Comparison of ENCODE assay signal across 10 cellular contexts in the genomic region with DNA sequence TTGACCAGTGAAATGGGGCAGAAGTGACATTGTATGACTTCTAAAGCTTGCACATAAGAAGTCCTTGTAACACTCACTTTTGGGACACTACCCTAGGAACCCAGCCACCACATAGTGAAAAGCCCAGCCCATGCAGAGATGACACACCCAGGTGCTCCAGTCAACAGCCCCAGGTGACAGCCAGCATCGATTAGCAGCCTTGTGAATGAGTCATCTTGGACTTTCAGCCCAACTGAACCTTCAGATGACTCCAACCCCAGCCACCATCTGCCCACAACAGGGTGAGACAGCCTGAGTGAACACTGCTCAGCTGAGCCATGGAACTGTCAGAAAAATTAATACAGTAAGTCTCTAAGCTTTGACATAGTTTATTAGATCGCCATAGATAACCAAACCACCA.
DNase-seq lines count a peak whose midpoint lies in the region; ATAC-seq and TF ChIP-seq lines count a peak whose summit lies in the region.
"Had no signal": no experiment of that assay in that cellular context is flagged by ENCODE, and none has a peak within 500 bp of the region (broad histone marks: within the 10 kb centered on the region; RNA-seq: fewer than 3 reads in every experiment).

No MANE protein-coding gene starts in this region.

- H3K27me3 ChIP-seq in WERI-Rb-1 (ENCODE audit: insufficient read depth, low read depth, severe bottlenecking) (no peaks in the 10 kb centered on the region), HAP-1 (ENCODE audit: low read depth) (no peaks in the 10 kb centered on the region)

- H3K4me3 ChIP-seq in WERI-Rb-1 (ENCODE audit: low read depth, low read length) (no peak overlapping the region), HAP-1 (no peak overlapping the region)

- no peaks in the 10 kb centered on the region for H3K4me1 Mint-ChIP-seq in chondrocyte (ENCODE audit: low read depth)
- H3K4me1 Mint-ChIP-seq: naive thymus-derived CD4-positive, alpha-beta T cell had no signal

- H3K27me3 Mint-ChIP-seq in chondrocyte (ENCODE audit: low read depth) = peaks cover 15% of the 10 kb centered on the region

- no peak overlapping the region for H3K27ac ChIP-seq in epithelial cell of prostate
- H3K27ac ChIP-seq in WERI-Rb-1 = no peak overlapping the region

- peak; percentile 89 for ATAC-seq in GM18499 (IDR thresholded peaks at IDR 0.05; ENCODE audit: insufficient read depth, unreplicated experiment)
- peak; percentile 67 for ATAC-seq in GM19397 (IDR thresholded peaks at IDR 0.05; ENCODE audit: unreplicated experiment)
- ATAC-seq in HG03060 (IDR thresholded peaks at IDR 0.05; ENCODE audit: low read depth, unreplicated experiment) = peak; percentile 60
- ATAC-seq: naive thymus-derived CD4-positive, alpha-beta T cell had no signal

- H3K36me3 Mint-ChIP-seq in chondrocyte (ENCODE audit: low read depth) = no peaks in the 10 kb centered on the region
- H3K36me3 Mint-ChIP-seq: naive thymus-derived CD4-positive, alpha-beta T cell had no signal

- H3K9me3 ChIP-seq in WERI-Rb-1 (ENCODE audit: severe bottlenecking) (no peaks in the 10 kb centered on the region), HAP-1 (no peaks in the 10 kb centered on the region)

- H3K36me3 ChIP-seq in WERI-Rb-1 (no peaks in the 10 kb centered on the region), HAP-1 (replicated peaks) (no peaks in the 10 kb centered on the region)

- no peak overlapping the region for H3K4me3 Mint-ChIP-seq in chondrocyte (ENCODE audit: unreplicated experiment)
- H3K4me3 Mint-ChIP-seq: naive thymus-derived CD4-positive, alpha-beta T cell had no signal

- peak; percentile 55 for DNase-seq in epithelial cell of prostate (ENCODE audit: low read depth, low spot score)
- no peak for DNase-seq in WERI-Rb-1
- no peak for DNase-seq in stimulated activated naive CD4-positive, alpha-beta T cell (lab: John Stamatoyannopoulos, UW)
- no peak for DNase-seq in HAP-1 (ENCODE audit: low spot score in 2 of 2)
- DNase-seq in chondrocyte (ENCODE audit: low spot score) = no peak
- DNase-seq: activated CD4-positive, alpha-beta T cell treated with anti-CD3 and anti-CD28 coated beads, Interleukin-2, amount 50 U/mL, for 1 hour; naive thymus-derived CD4-positive, alpha-beta T cell had no signal

- H3K27ac Mint-ChIP-seq in chondrocyte (ENCODE audit: unreplicated experiment) = no peak overlapping the region
- H3K27ac Mint-ChIP-seq: naive thymus-derived CD4-positive, alpha-beta T cell had no signal

- in situ Hi-C loops in HAP-1 (cut with MboI; ENCODE audit: low sequenced_read_pairs) = no loop called here

- H3K9me3 Mint-ChIP-seq in chondrocyte (ENCODE audit: low read depth) = no peaks in the 10 kb centered on the region

- TF ChIP-seq CTCF in WERI-Rb-1 (IDR thresholded peaks at IDR 0.05; ENCODE audit: low read depth, low read length) (no peak), chondrocyte (IDR thresholded peaks at IDR 0.05) (no peak)

- H3K4me1 ChIP-seq in HAP-1 = no peaks in the 10 kb centered on the region
